Comparison of ENCODE assay signal across 27 cellular contexts in genomic region chr2:145558617-145559350, GRCh38.
"Had no signal": no experiment of that assay in that cellular context is flagged by ENCODE, and none has a peak within 500 bp of the region (broad histone marks: within the 10 kb centered on the region; RNA-seq: fewer than 3 reads in every experiment).

No MANE protein-coding gene starts in this region.

- H3K27me3 ChIP-seq: breast epithelium, MG63 had no signal

- H3K36me3 ChIP-seq: breast epithelium, MG63 had no signal

- H3K27ac ChIP-seq: breast epithelium, SK-N-MC, VCaP had no signal

- ATAC-seq: activated T-cell treated with anti-CD3 and anti-CD28 coated beads, Interleukin-2, amount 50 U/mL, for 4 hours; T-cell had no signal

- FAIRE-seq: TTC549 had no signal

- DNase-seq: activated CD4-positive, alpha-beta memory T cell treated with anti-CD3 and anti-CD28 coated beads for 36 hours; activated CD4-positive, alpha-beta T cell treated with anti-CD3 and anti-CD28 coated beads, Interleukin-2, amount 10 ng/mL, durations not matched to agents 7 days and 5 days; activated CD4-positive, CD25-positive, alpha-beta regulatory T cell; activated CD8-positive, alpha-beta memory T cell treated with anti-CD3 and anti-CD28 coated beads for 24 hours; activated gamma-delta T cell; activated naive CD4-positive, alpha-beta T cell treated with anti-CD3 and anti-CD28 coated beads for 36 hours; activated T-cell treated with anti-CD3 and anti-CD28 coated beads, Interleukin-2, amount 50 U/mL, for 4 hours; central memory CD4-positive, alpha-beta T cell; MG63; MV-4-11; NCI-H1092 treated with DMSO at 0.1 percent for 48 hours; NCI-H1417 treated with DMSO at 0.1 percent for 48 hours; NCI-H1694; NCI-H2029; NCI-H2107; NCI-H2171 treated with DMSO at 0.1 percent for 48 hours; NCI-H226; NCI-H526; NCI-H82; SIG-M5; T-cell; T-helper 2 cell; T1000 had no signal

- H3K9me3 ChIP-seq: breast epithelium, MG63 had no signal

- H3K4me3 ChIP-seq: breast epithelium, MG63, SK-N-MC had no signal

- H3K4me1 ChIP-seq: breast epithelium had no signal
